ENCODE assay signal across 8 cellular contexts in genomic region chr2:46062637-46063412, GRCh38.
DNase-seq lines count a peak whose midpoint lies in the region; ATAC-seq and TF ChIP-seq lines count a peak whose summit lies in the region.

No MANE protein-coding gene starts in this region.

- H3K9me3 ChIP-seq in heart right ventricle (no peaks in the 10 kb centered on the region), uterus (no peaks in the 10 kb centered on the region)

- intact Hi-C loops in heart right ventricle (cut with DNase I) (loop anchor here (1.0 to 10.0 kb wide), 13 partner anchors 36 to 398 kb away; partner anchors contain the start of gene EPAS1 (in 6 of the 10)), uterus (cut with DNase I; ENCODE audit: low total_unique reads) (no loop called here)

- 46 to 48% methylated on average over 15 of the region's 15 CpGs for WGBS in heart right ventricle, 2 donors

- DNase-seq in GM04504 (ENCODE audit: low read depth) = peak; percentile 77
- DNase-seq in NCI-H1105 (lab: John Stamatoyannopoulos, UW) = peak; percentile 65
- peak; percentile 47 to 80 for DNase-seq in SW 1271 (lab: John Stamatoyannopoulos, UW)
- DNase-seq in activated naive CD8-positive, alpha-beta T cell treated with anti-CD3 and anti-CD28 coated beads, Interleukin-2, amount 50 U/mL, for 16 hours (ENCODE audit: low read depth, low spot score) = peak; percentile 51
- peak; percentile 53 to 94 for DNase-seq in heart right ventricle
- DNase-seq in pulmonary artery endothelial cell (ENCODE audit: low read depth, low spot score) = peak; percentile 78
- DNase-seq in uterus = peak; percentile 78 to 90

- H3K4me1 ChIP-seq in heart right ventricle (peaks cover 3 to 76% (median 33%) of the 10 kb centered on the region in 9 donors), uterus (no peaks in the 10 kb centered on the region)

- no peak for TF ChIP-seq POLR2A in uterus (IDR thresholded peaks at IDR 0.05)

- H3K27ac ChIP-seq in heart right ventricle (peak overlapping the region in 9 of 10 donors; percentile 56 to 90 (median 70)), uterus (peak overlapping the region; percentile 17 to 63)

- H3K27me3 ChIP-seq in heart right ventricle (no peaks in the 10 kb centered on the region), uterus (no peaks in the 10 kb centered on the region)

- peak; percentile 74 to 88 (median 78) for ATAC-seq in heart right ventricle
- no peak for ATAC-seq in GM19324 (IDR thresholded peaks at IDR 0.05; ENCODE audit: low FRiP score, unreplicated experiment)

- peak; percentile 84 to 95 (median 90) for TF ChIP-seq CTCF in heart right ventricle (IDR thresholded peaks at IDR 0.05)
- TF ChIP-seq CTCF in uterus (IDR thresholded peaks at IDR 0.05) = peak; percentile 82 to 88 (median 86)

- no peaks in the 10 kb centered on the region for H3K36me3 ChIP-seq in heart right ventricle
- no peaks in the 10 kb centered on the region for H3K36me3 ChIP-seq in uterus

- peak overlapping the region in 1 of 10 donors; percentile 4 for H3K4me3 ChIP-seq in heart right ventricle
- no peak overlapping the region for H3K4me3 ChIP-seq in uterus
